ENCODE assay signal across 8 cellular contexts in genomic region chr19:40433391-40434216, GRCh38. TPM values are rescaled to one million over a fixed set of nuclear protein-coding genes. Genes with fewer than 3 reads are reported as not detected.
DNase-seq lines count a peak whose midpoint lies in the region; ATAC-seq, FAIRE-seq and TF ChIP-seq lines count a peak whose summit lies in the region.

No MANE protein-coding gene starts in this region.

- peaks cover 12% of the 10 kb centered on the region for H3K4me1 Mint-ChIP-seq in neural crest cell
- peaks cover 17% of the 10 kb centered on the region for H3K4me1 Mint-ChIP-seq in type B pancreatic cell (ENCODE audit: unreplicated experiment)

- H3K9me3 Mint-ChIP-seq in neural crest cell: no peaks in the 10 kb centered on the region
- no peaks in the 10 kb centered on the region for H3K9me3 Mint-ChIP-seq in type B pancreatic cell

- H3K27me3 Mint-ChIP-seq in neural crest cell (ENCODE audit: low read depth) (no peaks in the 10 kb centered on the region), type B pancreatic cell (no peaks in the 10 kb centered on the region)

- H3K4me3 Mint-ChIP-seq in neural crest cell (peak overlapping the region; percentile 87), type B pancreatic cell (peak overlapping the region; percentile 88)

- peak overlapping the region; percentile 79 for H3K27ac ChIP-seq in RWPE2 (ENCODE audit: poor library complexity, severe bottlenecking)

- no peak for TF ChIP-seq CTCF in RWPE2 (IDR thresholded peaks at IDR 0.05; ENCODE audit: poor library complexity, severe bottlenecking)
- no peak for TF ChIP-seq CTCF in neural crest cell (conservative IDR thresholded peaks at IDR 0.05)
- TF ChIP-seq CTCF in type B pancreatic cell (conservative IDR thresholded peaks at IDR 0.05): no peak

- H3K36me3 Mint-ChIP-seq in neural crest cell (ENCODE audit: low read depth) (no peaks in the 10 kb centered on the region), type B pancreatic cell (peaks cover 3% of the 10 kb centered on the region)

- peaks cover 14% of the 10 kb centered on the region for H3K4me1 ChIP-seq in RWPE2 (ENCODE audit: insufficient read depth, poor library complexity, severe bottlenecking)

- H3K27ac Mint-ChIP-seq in neural crest cell (ENCODE audit: unreplicated experiment): peak overlapping the region; percentile 99
- H3K27ac Mint-ChIP-seq in type B pancreatic cell: peak overlapping the region; percentile 100

- peak overlapping the region; percentile 25 for H3K4me3 ChIP-seq in RWPE2 (ENCODE audit: severe bottlenecking)

- peak; percentile 93 for DNase-seq in AG08396 (ENCODE audit: low spot score)
- DNase-seq in KBM-7: peak; percentile 75
- DNase-seq in RWPE2 (ENCODE audit: low spot score): peak; percentile 86
- peak; percentile 52 for DNase-seq in activated naive CD4-positive, alpha-beta T cell treated with anti-CD3 and anti-CD28 coated beads, Interleukin-2, amount 50 U/mL, for 16 hours
- peak; percentile 86 for DNase-seq in frontal cortex (ENCODE audit: low spot score in 2 of 2)
- DNase-seq in neural crest cell (ENCODE audit: low read depth, low spot score): peak; percentile 50
- peak; percentile 86 for DNase-seq in type B pancreatic cell (ENCODE audit: extremely low spot score, unreplicated experiment)

- FAIRE-seq in frontal cortex (lab: Jason Lieb, UNC): no peak

- in situ Hi-C loops in KBM-7 (cut with MboI; ENCODE audit: low pct_unique_long_range_greater_than_20kb, low sequenced_read_pairs): no loop called here

- ATAC-seq in GM19023 (IDR thresholded peaks at IDR 0.05; ENCODE audit: unreplicated experiment): peak; percentile 52
- ATAC-seq in RWPE2 (ENCODE audit: low read depth): peak; percentile 94

- no peaks in the 10 kb centered on the region for H3K27me3 ChIP-seq in RWPE2 (ENCODE audit: insufficient read depth, poor library complexity, severe bottlenecking)

- H3K36me3 ChIP-seq in RWPE2 (ENCODE audit: low read depth): no peaks in the 10 kb centered on the region

- H3K9me3 ChIP-seq in RWPE2 (ENCODE audit: severe bottlenecking): no peaks in the 10 kb centered on the region

RNA-seq across cellular contexts. Expression of gene SERTAD1, which starts 7.8 kb away (rescaled TPM):
- total RNA-seq in frontal cortex (2.0 TPM), neural crest cell (3.2 and 3.3 TPM in 2 replicates), type B pancreatic cell (ENCODE audit: low replicate concordance) (9.2 and 14.4 TPM in 2 replicates)

RNA-seq across cellular contexts. Expression of gene SERTAD3, which starts 10.5 kb away (rescaled TPM):
- total RNA-seq in frontal cortex (7.3 TPM), neural crest cell (22.3 and 25.8 TPM in 2 replicates), type B pancreatic cell (ENCODE audit: low replicate concordance) (33.7 and 41.7 TPM in 2 replicates)

RNA-seq across cellular contexts. Expression of gene PRX, which starts 20.4 kb away (rescaled TPM):
- 1.2 TPM for total RNA-seq in frontal cortex
- 2.8 and 2.9 TPM in 2 replicates for total RNA-seq in neural crest cell
- total RNA-seq in type B pancreatic cell (ENCODE audit: low replicate concordance): 1.2 and 11.7 TPM in 2 replicates

RNA-seq across cellular contexts. Expression of gene BLVRB, which starts 31.9 kb away (rescaled TPM):
- 29.3 TPM for total RNA-seq in frontal cortex
- 3.1 and 3.2 TPM in 2 replicates for total RNA-seq in neural crest cell
- 32.2 and 47.9 TPM in 2 replicates for total RNA-seq in type B pancreatic cell (ENCODE audit: low replicate concordance)

RNA-seq across cellular contexts. Expression of gene SPTBN4, which starts 33.2 kb away (rescaled TPM):
- total RNA-seq in frontal cortex (23.2 TPM), neural crest cell (0.40 and 1.1 TPM in 2 replicates), type B pancreatic cell (ENCODE audit: low replicate concordance) (2.6 and 2.9 TPM in 2 replicates)

Comparison
In these comparisons a context has a peak if more than half of its experiments do, and no peak if none do; other contexts are left out.
1. Peak in every context shown above with its lines: DNase-seq, ATAC-seq, H3K4me3 ChIP-seq and H3K27ac ChIP-seq.